ENCODE assay signal across 10 cellular contexts in the genomic region with DNA sequence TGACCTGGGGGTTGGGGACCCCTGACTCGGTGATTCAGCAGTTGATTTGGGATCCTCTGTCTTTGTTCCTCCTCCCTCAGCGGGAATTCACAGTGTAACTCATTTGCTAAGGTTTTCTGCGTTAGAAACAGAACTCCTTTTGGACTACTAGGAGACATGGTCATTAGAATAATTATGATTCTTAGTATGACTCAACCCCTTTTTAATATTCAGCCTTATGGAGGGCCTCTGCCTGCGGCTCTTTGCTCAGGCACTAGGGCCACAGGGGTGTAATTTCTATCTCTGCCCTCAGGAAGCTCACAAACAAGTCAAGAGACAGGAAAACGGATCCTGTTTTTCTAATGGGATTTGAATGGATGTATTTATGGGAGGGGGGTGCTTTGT.
A peak's percentile ranks its signal among the peaks of the same experiment; 100 is the strongest.
DNase-seq lines count a peak whose midpoint lies in the region; ATAC-seq and TF ChIP-seq lines count a peak whose summit lies in the region.
"Had no signal": no experiment of that assay in that cellular context is flagged by ENCODE, and none has a peak within 500 bp of the region (broad histone marks: within the 10 kb centered on the region; RNA-seq: fewer than 3 reads in every experiment).

No MANE protein-coding gene starts in this region.

- no peak for ATAC-seq in activated T-cell treated with anti-CD3 and anti-CD28 coated beads, Interleukin-2, amount 50 U/mL, for 72 hours (replicated peaks in 1 of 2)
- ATAC-seq in lower lobe of right lung (no peak), GM19455 (IDR thresholded peaks at IDR 0.05; ENCODE audit: unreplicated experiment) (no peak), GM21723 (IDR thresholded peaks at IDR 0.05; ENCODE audit: unreplicated experiment) (no peak)

- no peak for DNase-seq in activated T-cell treated with anti-CD3 and anti-CD28 coated beads, Interleukin-2, amount 50 U/mL, for 72 hours
- no peak for DNase-seq in activated T-cell treated with anti-CD3 and anti-CD28 coated beads, Interleukin-2, amount 50 U/mL, for 48 hours
- DNase-seq in lower lobe of right lung = no peak
- no peak for DNase-seq in tibial artery
- no peak for DNase-seq in MG63
- DNase-seq: WERI-Rb-1 had no signal

- peaks cover 10 to 13% of the 10 kb centered on the region in 2 donors for H3K36me3 Mint-ChIP-seq in activated T-cell treated with anti-CD3 and anti-CD28 coated beads, Interleukin-2, amount 50 U/mL, for 72 hours (ENCODE audit: insufficient read depth in 2 of 2)
- peaks cover 3% of the 10 kb centered on the region for H3K36me3 Mint-ChIP-seq in activated naive CD8-positive, alpha-beta T cell

- H3K9me3 Mint-ChIP-seq in activated T-cell treated with anti-CD3 and anti-CD28 coated beads, Interleukin-2, amount 50 U/mL, for 72 hours = peaks cover 0 to 3% of the 10 kb centered on the region in 2 donors
- H3K9me3 Mint-ChIP-seq in activated naive CD8-positive, alpha-beta T cell (ENCODE audit: low read depth) = no peaks in the 10 kb centered on the region
- H3K9me3 Mint-ChIP-seq: dendritic cell treated with granulocyte-macrophage colony-stimulating factor and Interleukin-4, amounts not matched to agents 40 ng/mL and 50 ng/mL, for 4 days had no signal

- peak overlapping the region; percentile 93 for H3K27ac Mint-ChIP-seq in activated T-cell treated with anti-CD3 and anti-CD28 coated beads, Interleukin-2, amount 50 U/mL, for 72 hours
- H3K27ac Mint-ChIP-seq in activated naive CD8-positive, alpha-beta T cell = peak overlapping the region; percentile 100
- H3K27ac Mint-ChIP-seq: dendritic cell treated with granulocyte-macrophage colony-stimulating factor and Interleukin-4, amounts not matched to agents 40 ng/mL and 50 ng/mL, for 4 days had no signal

- H3K27me3 ChIP-seq in lower lobe of right lung (ENCODE audit: low read depth) = no peaks in the 10 kb centered on the region
- H3K27me3 ChIP-seq in tibial artery = no peaks in the 10 kb centered on the region
- H3K27me3 ChIP-seq in MG63 = no peaks in the 10 kb centered on the region

- peaks cover 99% of the 10 kb centered on the region for H3K4me1 Mint-ChIP-seq in activated T-cell treated with anti-CD3 and anti-CD28 coated beads, Interleukin-2, amount 50 U/mL, for 72 hours (ENCODE audit: low read depth)
- H3K4me1 Mint-ChIP-seq in activated naive CD8-positive, alpha-beta T cell (ENCODE audit: low read depth) = peaks cover 94% of the 10 kb centered on the region

- H3K9me3 ChIP-seq in lower lobe of right lung (no peaks in the 10 kb centered on the region), tibial artery (no peaks in the 10 kb centered on the region), MG63 (no peaks in the 10 kb centered on the region)

- intact Hi-C loops in lower lobe of right lung (cut with DNase I) = no loop called here
- intact Hi-C loops in tibial artery (cut with DNase I; ENCODE audit: low total_unique reads) = no loop called here

- no peak for TF ChIP-seq CTCF in lower lobe of right lung (IDR thresholded peaks at IDR 0.05)
- TF ChIP-seq CTCF in tibial artery (IDR thresholded peaks at IDR 0.05) = no peak

- H3K27ac ChIP-seq in lower lobe of right lung (peak overlapping the region; percentile 75), tibial artery (peak overlapping the region; percentile 60 to 71)
- H3K27ac ChIP-seq: WERI-Rb-1 had no signal

- H3K4me3 ChIP-seq in lower lobe of right lung (no peak overlapping the region), tibial artery (no peak overlapping the region), MG63 (no peak overlapping the region)

- H3K4me3 Mint-ChIP-seq in activated T-cell treated with anti-CD3 and anti-CD28 coated beads, Interleukin-2, amount 50 U/mL, for 72 hours = peak overlapping the region; percentile 75 to 91
- H3K4me3 Mint-ChIP-seq in activated naive CD8-positive, alpha-beta T cell = peak overlapping the region; percentile 85
- H3K4me3 Mint-ChIP-seq: dendritic cell treated with granulocyte-macrophage colony-stimulating factor and Interleukin-4, amounts not matched to agents 40 ng/mL and 50 ng/mL, for 4 days had no signal

- H3K4me1 ChIP-seq in lower lobe of right lung (peaks cover 97% of the 10 kb centered on the region), tibial artery (peaks cover 0 to 85% (median 66%) of the 10 kb centered on the region in 4 donors)

- H3K27me3 Mint-ChIP-seq in activated T-cell treated with anti-CD3 and anti-CD28 coated beads, Interleukin-2, amount 50 U/mL, for 72 hours (ENCODE audit: low read depth) = no peaks in the 10 kb centered on the region
- no peaks in the 10 kb centered on the region for H3K27me3 Mint-ChIP-seq in activated naive CD8-positive, alpha-beta T cell
- H3K27me3 Mint-ChIP-seq: dendritic cell treated with granulocyte-macrophage colony-stimulating factor and Interleukin-4, amounts not matched to agents 40 ng/mL and 50 ng/mL, for 4 days had no signal

- H3K36me3 ChIP-seq in lower lobe of right lung = no peaks in the 10 kb centered on the region
- no peaks in the 10 kb centered on the region for H3K36me3 ChIP-seq in tibial artery
- peaks cover 14% of the 10 kb centered on the region for H3K36me3 ChIP-seq in MG63
